Comparison of ENCODE assay signal across 8 cellular contexts in genomic region chr2:72862239-72862988, GRCh38. TPM values are rescaled to one million over a fixed set of nuclear protein-coding genes. Genes with fewer than 3 reads are reported as not detected.
DNase-seq lines count a peak whose midpoint lies in the region; ATAC-seq, FAIRE-seq and TF ChIP-seq lines count a peak whose summit lies in the region.

No MANE protein-coding gene starts in this region.

- WGBS in aorta, 2 donors = 6 to 8% methylated on average over 32 to 33 of the region's 33 CpGs

- H3K4me3 ChIP-seq in right atrium auricular region (peak overlapping the region; percentile 5 to 32), aorta (ENCODE audit: low read length in 2 of 2) (no peak overlapping the region)

- TF ChIP-seq CTCF in right atrium auricular region (IDR thresholded peaks at IDR 0.05) = peak; percentile 99

- H3K27me3 ChIP-seq in right atrium auricular region (no peaks in the 10 kb centered on the region), aorta (ENCODE audit: control insufficient read depth in 1 of 2, insufficient read depth in 2 of 2, low read length in 1 of 2) (peaks cover 0 to 3% of the 10 kb centered on the region in 2 donors)

- TF ChIP-seq POLR2A in GM12892 (IDR thresholded peaks at IDR 0.05; ENCODE audit: low read depth, low read length) = no peak

- intact Hi-C loops in aorta (cut with DNase I) = loop anchor here in 1 of 2 donors (1.0 kb wide), 1 partner anchor 91 kb away; no protein-coding TSS in a partner anchor

- H3K36me3 ChIP-seq in right atrium auricular region (no peaks in the 10 kb centered on the region), aorta (ENCODE audit: control insufficient read depth in 1 of 2, insufficient read depth in 2 of 2, low read length in 1 of 2) (no peaks in the 10 kb centered on the region)

- H3K4me1 ChIP-seq in right atrium auricular region (peaks cover 0 to 9% of the 10 kb centered on the region in 2 donors), aorta (ENCODE audit: control insufficient read depth in 1 of 2, insufficient read depth in 2 of 2, low read length in 2 of 2) (no peaks in the 10 kb centered on the region)

- ATAC-seq in HG02840 (IDR thresholded peaks at IDR 0.05; ENCODE audit: low FRiP score, unreplicated experiment) = peak; percentile 94
- ATAC-seq in aorta (ENCODE audit: low FRiP score) = peak; percentile 98

- DNase-seq in GM12892 (ENCODE audit: insufficient read length) (peak; percentile 67), NCI-H1417 (lab: John Stamatoyannopoulos, UW) (peak; percentile 84 to 98 (median 92)), T-helper 1 cell (peak; percentile 69 to 82 (median 77)), amniotic epithelial cell (ENCODE audit: low read depth) (peak; percentile 77), right atrium auricular region (ENCODE audit: low spot score) (peak; percentile 83), pulmonary artery endothelial cell (ENCODE audit: low read depth, low spot score) (peak; percentile 69), aorta (peak; percentile 90 to 97)

- H3K27ac ChIP-seq in right atrium auricular region (no peak overlapping the region), aorta (ENCODE audit: low read depth in 1 of 2, low read length in 2 of 2) (no peak overlapping the region)

- peak; percentile 88 for FAIRE-seq in GM12892 (lab: Jason Lieb, UNC)

- H3K9me3 ChIP-seq in right atrium auricular region = no peaks in the 10 kb centered on the region
- no peaks in the 10 kb centered on the region for H3K9me3 ChIP-seq in aorta (ENCODE audit: control insufficient read depth, low read length)

RNA-seq across cellular contexts. Expression of gene SPR, which starts 24.8 kb away (rescaled TPM):
- 2.8 TPM for polyA plus RNA-seq in GM12892 (2012; ENCODE audit: missing spikeins)
- total RNA-seq in right atrium auricular region (10 to 100 TPM; 34.5 to 47.8 TPM), pulmonary artery endothelial cell (42.0 and 63.5 TPM in 2 replicates), aorta (10 to 100 TPM; 16.1 to 22.4 TPM)
- 10 to 100 TPM; 20.4 to 33.1 TPM for polyA plus RNA-seq in aorta

RNA-seq across cellular contexts. Expression of gene EXOC6B, which starts 36.6 kb away (rescaled TPM):
- polyA plus RNA-seq in GM12892 (2012; ENCODE audit: missing spikeins) = 2.0 TPM
- total RNA-seq in right atrium auricular region (100 to 1,000 TPM in 1 of 2 donors, 10 to 100 TPM in 1; 80.5 to 111 TPM), pulmonary artery endothelial cell (24.1 and 43.5 TPM in 2 replicates), aorta (10 to 100 TPM; 45.3 to 45.9 TPM)
- polyA plus RNA-seq in aorta = 1 to 10 TPM; 5.8 to 7.2 TPM

RNA-seq across cellular contexts. Expression of gene EMX1, which starts 54.9 kb away (rescaled TPM):
- polyA plus RNA-seq in GM12892 (2012; ENCODE audit: missing spikeins) = 0.66 TPM
- total RNA-seq in right atrium auricular region (under 1 TPM in 1 of 2 donors, not detected in 1; 0.31 TPM), pulmonary artery endothelial cell (not detected in 2 replicates), aorta (not detected)
- not detected for polyA plus RNA-seq in aorta

Comparison
In these comparisons a context has a peak if more than half of its experiments do, and no peak if none do; other contexts are left out.
1. H3K4me3 ChIP-seq: peak in right atrium auricular region (2 of 2); none in aorta (0 of 2).
2. Peak in every context shown above with its lines, with median percentiles within 50 percentile points of each other: DNase-seq.